8 cellular contexts compared by ENCODE assay signal in genomic region chr12:109998241-109998903, GRCh38. TPM values are rescaled to one million over a fixed set of nuclear protein-coding genes. Genes with fewer than 3 reads are reported as not detected.
DNase-seq lines count a peak whose midpoint lies in the region; ATAC-seq and TF ChIP-seq lines count a peak whose summit lies in the region.

No MANE protein-coding gene starts in this region.

- H3K27ac ChIP-seq in left ventricle myocardium inferior (replicated peaks): peak overlapping the region; percentile 91

- no peaks in the 10 kb centered on the region for H3K27me3 ChIP-seq in left ventricle myocardium inferior (ENCODE audit: low read depth)

- no peak for DNase-seq in left ventricle myocardium inferior
- no peak for DNase-seq in left cardiac atrium
- peak; percentile 49 for DNase-seq in amniotic epithelial cell (ENCODE audit: low read depth)
- DNase-seq in memory B cell (ENCODE audit: low spot score in 2 of 2): no peak
- DNase-seq in NCI-H2107 treated with DMSO at 0.1 percent for 48 hours (lab: John Stamatoyannopoulos, UW; ENCODE audit: unreplicated experiment): no peak
- DNase-seq in D341Med (ENCODE audit: low spot score): no peak
- DNase-seq in NCI-H1105 treated with DMSO at 0.1 percent for 48 hours (lab: John Stamatoyannopoulos, UW): no peak
- DNase-seq in activated effector memory CD4-positive, alpha-beta T cell treated with anti-CD3 and anti-CD28 coated beads, Interleukin-2, amount 50 U/mL, for 16 hours: no peak

- H3K4me3 Mint-ChIP-seq in memory B cell: peak overlapping the region; percentile 97

- H3K36me3 Mint-ChIP-seq in memory B cell: peaks cover 5% of the 10 kb centered on the region

- H3K27ac Mint-ChIP-seq in memory B cell: peak overlapping the region; percentile 99

- no peak for ATAC-seq in left cardiac atrium
- no peak for ATAC-seq in memory B cell (ENCODE audit: low read depth)

- H3K4me1 ChIP-seq in left ventricle myocardium inferior: peaks cover 74% of the 10 kb centered on the region

- TF ChIP-seq CTCF in left ventricle myocardium inferior (IDR thresholded peaks at IDR 0.05; ENCODE audit: borderline replicate concordance): no peak

- H3K4me1 Mint-ChIP-seq in memory B cell: peaks cover 38% of the 10 kb centered on the region

- no peaks in the 10 kb centered on the region for H3K27me3 Mint-ChIP-seq in memory B cell

- no peaks in the 10 kb centered on the region for H3K9me3 ChIP-seq in left ventricle myocardium inferior (replicated peaks)

- intact Hi-C loops in left ventricle myocardium inferior (cut with micrococcal nuclease) (no loop called here), left cardiac atrium (cut with DNase I) (no loop called here)

- H3K4me3 ChIP-seq in left ventricle myocardium inferior: peak overlapping the region; percentile 98

- no peaks in the 10 kb centered on the region for H3K9me3 Mint-ChIP-seq in memory B cell

- H3K36me3 ChIP-seq in left ventricle myocardium inferior: no peaks in the 10 kb centered on the region

RNA-seq across cellular contexts. Expression of gene ANKRD13A, which starts 0.9 kb away (rescaled TPM):
- total RNA-seq in left ventricle myocardium inferior (20.0 TPM), left cardiac atrium (10 to 100 TPM; 18.7 to 20.4 TPM)

RNA-seq across cellular contexts. Expression of gene GIT2, which starts 2.2 kb away (rescaled TPM):
- total RNA-seq in left ventricle myocardium inferior (50.5 TPM), left cardiac atrium (10 to 100 TPM; 34.5 to 35.3 TPM)

RNA-seq across cellular contexts. Expression of gene C12orf76, which starts 50.0 kb away (rescaled TPM):
- 5.4 TPM for total RNA-seq in left ventricle myocardium inferior
- 1 to 10 TPM; 6.0 to 7.8 TPM for total RNA-seq in left cardiac atrium
